In the genomic region with DNA sequence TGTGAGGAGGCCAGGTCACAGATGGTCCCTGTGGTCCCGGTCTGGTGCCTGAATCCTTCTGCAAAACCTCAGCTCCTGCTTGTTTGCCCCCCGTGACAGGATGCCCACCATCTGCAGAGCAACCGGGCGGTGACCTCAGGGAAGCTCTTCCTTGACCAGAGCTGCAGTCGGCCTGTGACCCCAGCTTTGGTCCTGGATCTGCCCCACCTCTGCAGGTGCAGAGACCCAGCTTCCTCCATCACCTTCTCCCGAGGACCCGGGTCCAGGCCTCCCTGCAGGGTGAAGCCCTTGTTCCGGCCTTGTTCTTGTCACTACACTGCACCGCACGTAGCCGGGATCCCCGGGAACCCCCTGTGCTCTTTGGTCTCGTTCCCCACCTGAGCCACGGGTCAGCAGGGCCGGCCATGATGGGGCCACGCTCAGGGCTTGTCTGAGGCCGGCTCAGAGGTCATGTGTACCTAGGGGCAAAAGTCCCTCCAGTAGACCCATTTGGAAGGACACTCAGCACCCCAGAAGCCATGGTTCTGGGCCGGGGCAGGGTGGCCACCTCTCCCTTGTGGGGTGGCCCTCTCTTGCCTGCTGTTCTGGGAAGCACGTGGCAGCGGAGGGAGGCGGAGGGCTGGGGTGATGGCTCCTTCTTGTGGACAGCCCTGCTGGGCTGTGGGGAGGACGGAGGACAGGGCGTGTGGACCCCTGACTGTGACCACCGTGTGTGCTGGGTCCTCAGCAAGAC, we compare ENCODE assay signal across 20 cellular contexts. TPM values are rescaled to one million over a fixed set of nuclear protein-coding genes. Genes with fewer than 3 reads are reported as not detected.
DNase-seq lines count a peak whose midpoint lies in the region; ATAC-seq, FAIRE-seq and TF ChIP-seq lines count a peak whose summit lies in the region.
"Had no signal": no experiment of that assay in that cellular context is flagged by ENCODE, and none has a peak within 500 bp of the region (broad histone marks: within the 10 kb centered on the region; RNA-seq: fewer than 3 reads in every experiment).

No MANE protein-coding gene starts in this region.

- H3K27me3 ChIP-seq in HL-60 (ENCODE audit: insufficient read depth, poor library complexity, severe bottlenecking): no peaks in the 10 kb centered on the region
- H3K27me3 ChIP-seq in astrocyte (ENCODE audit: insufficient read depth, low read length): peaks cover 43% of the 10 kb centered on the region
- peaks cover 0 to 46% (median 34%) of the 10 kb centered on the region in 7 donors for H3K27me3 ChIP-seq in spleen (replicated peaks in 1 of 7)

- 56 to 81% (median 65%) methylated on average over 18 to 24 of the region's 24 CpGs for WGBS in spleen, 5 donors

- H3K27ac ChIP-seq in HL-60 (replicated peaks): peak overlapping the region; percentile 100
- H3K27ac ChIP-seq in astrocyte (ENCODE audit: low read depth, low read length): no peak overlapping the region
- H3K27ac ChIP-seq in spleen: peak overlapping the region in 7 of 8 donors; percentile 91 to 99 (median 93)

- no peak overlapping the region for H3K9ac ChIP-seq in astrocyte (ENCODE audit: low read length)

- TF ChIP-seq CTCF in activated CD8-positive, alpha-beta T cell treated with anti-CD3 and anti-CD28 coated beads for 36 hours (IDR thresholded peaks at IDR 0.05): no peak
- TF ChIP-seq CTCF in HL-60 (IDR thresholded peaks at IDR 0.05; ENCODE audit: insufficient read depth, low read length) (no peak), astrocyte (IDR thresholded peaks at IDR 0.05; ENCODE audit: insufficient read depth, low read depth, low read length) (no peak), spleen (IDR thresholded peaks at IDR 0.05 in 8 of 11, conservative IDR thresholded peaks at IDR 0.05 in 3 of 11) (no peak), GM10248 (IDR thresholded peaks at IDR 0.05; ENCODE audit: control extremely low read depth, extremely low read depth, low read depth, missing control alignments) (no peak)

- H3K36me3 Mint-ChIP-seq in activated CD8-positive, alpha-beta T cell treated with anti-CD3 and anti-CD28 coated beads, Interleukin-2, amount 10 ng/mL, durations not matched to agents 7 days and 5 days (ENCODE audit: low read depth): peaks cover 13% of the 10 kb centered on the region
- H3K36me3 Mint-ChIP-seq in activated CD8-positive, alpha-beta T cell treated with anti-CD3 and anti-CD28 coated beads for 36 hours (ENCODE audit: low read depth): no peaks in the 10 kb centered on the region
- H3K36me3 Mint-ChIP-seq in astrocyte (ENCODE audit: low read depth, unreplicated experiment): peaks cover 4% of the 10 kb centered on the region

- H3K4me3 ChIP-seq in HL-60 (replicated peaks; ENCODE audit: insufficient read depth, low read length) (no peak overlapping the region), astrocyte (ENCODE audit: insufficient read depth, low read depth, low read length) (no peak overlapping the region), spleen (peak overlapping the region in 1 of 8 donors; percentile 85)

- H3K79me2 ChIP-seq in astrocyte (ENCODE audit: insufficient read depth, low read length): no peaks in the 10 kb centered on the region

- no peak for TF ChIP-seq POLR2A in spleen (IDR thresholded peaks at IDR 0.05)

- CTCF ChIA-PET in activated CD8-positive, alpha-beta T cell treated with anti-CD3 and anti-CD28 coated beads, Interleukin-2, amount 10 ng/mL, durations not matched to agents 7 days and 5 days (lab: Charles Lee): interaction anchor here (1.0 to 2.5 kb wide), 4 partner anchors 14 to 130 kb away, joined by 3 to 15 read pairs (median 4); a partner anchor contains a TSS
- CTCF ChIA-PET in activated CD8-positive, alpha-beta T cell treated with anti-CD3 and anti-CD28 coated beads for 36 hours (lab: Charles Lee): interaction anchor here (0.6 to 1.4 kb wide), 4 partner anchors 14 to 117 kb away, joined by 3 to 7 read pairs (median 4); no protein-coding TSS in a partner anchor
- CTCF ChIA-PET in GM10248 (lab: Yijun Ruan, JAX): interaction anchor here (1.0 to 4.3 kb wide), 7 partner anchors 14 to 323 kb away, joined by 3 to 28 read pairs (median 3); a partner anchor contains a TSS

- H2AFZ ChIP-seq in astrocyte (ENCODE audit: low read depth, low read length): no peak overlapping the region

- H3K9me3 ChIP-seq in astrocyte (ENCODE audit: insufficient read depth, low read depth, low read length) (no peaks in the 10 kb centered on the region), spleen (no peaks in the 10 kb centered on the region)

- intact Hi-C loops in activated CD8-positive, alpha-beta T cell treated with anti-CD3 and anti-CD28 coated beads for 36 hours (cut with micrococcal nuclease): no loop called here
- intact Hi-C loops in spleen (cut with DNase I; ENCODE audit: low total_unique reads): no loop called here

- peak overlapping the region; percentile 97 for H3K27ac Mint-ChIP-seq in activated CD8-positive, alpha-beta T cell treated with anti-CD3 and anti-CD28 coated beads, Interleukin-2, amount 10 ng/mL, durations not matched to agents 7 days and 5 days
- no peak overlapping the region for H3K27ac Mint-ChIP-seq in activated CD8-positive, alpha-beta T cell treated with anti-CD3 and anti-CD28 coated beads for 36 hours
- H3K27ac Mint-ChIP-seq in astrocyte (ENCODE audit: unreplicated experiment): peak overlapping the region; percentile 80
- H3K27ac Mint-ChIP-seq: nephron progenitor cell had no signal

- H3K4me2 ChIP-seq in astrocyte (ENCODE audit: low read length): no peak overlapping the region

- DNase-seq in activated CD8-positive, alpha-beta T cell treated with anti-CD3 and anti-CD28 coated beads, Interleukin-2, amount 10 ng/mL, durations not matched to agents 7 days and 5 days: no peak
- no peak for DNase-seq in activated CD8-positive, alpha-beta T cell treated with anti-CD3 and anti-CD28 coated beads for 36 hours
- no peak for DNase-seq in HL-60 (ENCODE audit: low read depth in 1 of 2, low spot score in 1 of 2)
- DNase-seq in astrocyte (ENCODE audit: low read depth): no peak
- DNase-seq in spleen: peak; percentile 84
- DNase-seq in superior temporal gyrus (ENCODE audit: extremely low spot score): no peak
- DNase-seq in GM10248 (ENCODE audit: extremely low spot score): no peak
- DNase-seq: activated CD8-positive, alpha-beta memory T cell treated with anti-CD3 and anti-CD28 coated beads, Interleukin-2, amount 50 U/mL, for 4 hours; C1 segment of cervical spinal cord; H7; hippocampal formation; left colon; nephron progenitor cell; RPMI8226; stimulated activated CD4-positive, alpha-beta T cell treated with anti-CD3 and anti-CD28 coated beads, Interleukin-4, amount 100 ng/mL, for 4 hours; stimulated activated naive CD4-positive, alpha-beta T cell treated with Interleukin-2 at 50 U/mL for 16 hours had no signal

- ATAC-seq in activated CD8-positive, alpha-beta T cell treated with anti-CD3 and anti-CD28 coated beads, Interleukin-2, amount 10 ng/mL, durations not matched to agents 7 days and 5 days: no peak
- ATAC-seq in activated CD8-positive, alpha-beta T cell treated with anti-CD3 and anti-CD28 coated beads for 36 hours: no peak
- ATAC-seq in GM21526 (IDR thresholded peaks at IDR 0.05; ENCODE audit: low FRiP score, unreplicated experiment): no peak
- ATAC-seq: left colon had no signal

- peaks cover 49% of the 10 kb centered on the region for H4K20me1 ChIP-seq in astrocyte (ENCODE audit: insufficient read depth, low read length)

- no peaks in the 10 kb centered on the region for H3K9me3 Mint-ChIP-seq in activated CD8-positive, alpha-beta T cell treated with anti-CD3 and anti-CD28 coated beads, Interleukin-2, amount 10 ng/mL, durations not matched to agents 7 days and 5 days (ENCODE audit: insufficient read depth)
- H3K9me3 Mint-ChIP-seq in activated CD8-positive, alpha-beta T cell treated with anti-CD3 and anti-CD28 coated beads for 36 hours: no peaks in the 10 kb centered on the region
- no peaks in the 10 kb centered on the region for H3K9me3 Mint-ChIP-seq in astrocyte (ENCODE audit: unreplicated experiment)
- H3K9me3 Mint-ChIP-seq: nephron progenitor cell had no signal

- H3K4me3 Mint-ChIP-seq in activated CD8-positive, alpha-beta T cell treated with anti-CD3 and anti-CD28 coated beads, Interleukin-2, amount 10 ng/mL, durations not matched to agents 7 days and 5 days: peak overlapping the region; percentile 26
- H3K4me3 Mint-ChIP-seq in activated CD8-positive, alpha-beta T cell treated with anti-CD3 and anti-CD28 coated beads for 36 hours: no peak overlapping the region
- no peak overlapping the region for H3K4me3 Mint-ChIP-seq in astrocyte (ENCODE audit: unreplicated experiment)

- H3K27me3 Mint-ChIP-seq in activated CD8-positive, alpha-beta T cell treated with anti-CD3 and anti-CD28 coated beads, Interleukin-2, amount 10 ng/mL, durations not matched to agents 7 days and 5 days (ENCODE audit: low read depth): peaks cover 5% of the 10 kb centered on the region
- peaks cover 13% of the 10 kb centered on the region for H3K27me3 Mint-ChIP-seq in activated CD8-positive, alpha-beta T cell treated with anti-CD3 and anti-CD28 coated beads for 36 hours
- H3K27me3 Mint-ChIP-seq in astrocyte (ENCODE audit: low read depth, unreplicated experiment): peaks cover 50% of the 10 kb centered on the region

- no peak for FAIRE-seq in astrocyte (lab: Jason Lieb, UNC)

- peaks cover 8% of the 10 kb centered on the region for H3K4me1 ChIP-seq in astrocyte (ENCODE audit: insufficient read depth, low read length)
- peaks cover 21 to 100% (median 60%) of the 10 kb centered on the region in 6 donors for H3K4me1 ChIP-seq in spleen

- POLR2A ChIA-PET in activated CD8-positive, alpha-beta T cell treated with anti-CD3 and anti-CD28 coated beads, Interleukin-2, amount 10 ng/mL, durations not matched to agents 7 days and 5 days (lab: Charles Lee): interaction anchor here (0.5 to 1.3 kb wide), 6 partner anchors 12 to 495 kb away, joined by 3 to 6 read pairs (median 3); a partner anchor contains a TSS
- POLR2A ChIA-PET in activated CD8-positive, alpha-beta T cell treated with anti-CD3 and anti-CD28 coated beads for 36 hours (lab: Charles Lee): interaction anchor here (1.0 to 1.7 kb wide), 5 partner anchors 11 to 40 kb away, joined by 3 to 4 read pairs (median 4); a partner anchor contains a TSS
- POLR2A ChIA-PET in GM10248 (lab: Yijun Ruan, JAX): interaction anchor here (0.6 to 1.6 kb wide), 8 partner anchors 8 to 188 kb away, joined by 3 to 10 read pairs (median 4); a partner anchor contains a TSS

- H3K36me3 ChIP-seq in astrocyte (ENCODE audit: insufficient read depth, low read length): no peaks in the 10 kb centered on the region
- H3K36me3 ChIP-seq in spleen: peaks cover 0 to 21% (median 3%) of the 10 kb centered on the region in 6 donors

- peaks cover 33% of the 10 kb centered on the region for H3K4me1 Mint-ChIP-seq in activated CD8-positive, alpha-beta T cell treated with anti-CD3 and anti-CD28 coated beads, Interleukin-2, amount 10 ng/mL, durations not matched to agents 7 days and 5 days (ENCODE audit: low read depth)
- peaks cover 10% of the 10 kb centered on the region for H3K4me1 Mint-ChIP-seq in activated CD8-positive, alpha-beta T cell treated with anti-CD3 and anti-CD28 coated beads for 36 hours (ENCODE audit: low read depth)
- H3K4me1 Mint-ChIP-seq in astrocyte (ENCODE audit: low read depth, unreplicated experiment): no peaks in the 10 kb centered on the region

RNA-seq across cellular contexts. Expression of a gene that starts 6.2 kb away (rescaled TPM):
- under 1 TPM; 0.16 to 0.34 TPM for total RNA-seq in activated CD8-positive, alpha-beta T cell treated with anti-CD3 and anti-CD28 coated beads, Interleukin-2, amount 10 ng/mL, durations not matched to agents 7 days and 5 days
- total RNA-seq in activated CD8-positive, alpha-beta T cell treated with anti-CD3 and anti-CD28 coated beads for 36 hours: not detected
- total RNA-seq in astrocyte (0.18 TPM in 1 of 2 replicates, not detected in the other), spleen (10 to 100 TPM in 2 of 7 donors, 1 to 10 TPM in 5; 5.7 to 17.4 (median 6.8) TPM)
- polyA plus RNA-seq in spleen: under 1 TPM; 0.30 to 0.93 (median 0.50) TPM
- total RNA-seq: fibroblast of lung, H7 had no signal
- polyA plus RNA-seq: fibroblast of lung had no signal

RNA-seq across cellular contexts. Expression of a gene that starts 19.8 kb away (rescaled TPM):
- under 1 TPM; 0.66 to 0.76 TPM for total RNA-seq in activated CD8-positive, alpha-beta T cell treated with anti-CD3 and anti-CD28 coated beads, Interleukin-2, amount 10 ng/mL, durations not matched to agents 7 days and 5 days
- under 1 TPM; 0.16 to 0.27 TPM for total RNA-seq in activated CD8-positive, alpha-beta T cell treated with anti-CD3 and anti-CD28 coated beads for 36 hours
- total RNA-seq in astrocyte (not detected in 2 replicates), spleen (1 to 10 TPM in 2 of 7 donors, under 1 TPM in 5; 0.26 to 2.6 (median 0.70) TPM)
- polyA plus RNA-seq in spleen: 1 to 10 TPM in 1 of 3 donors, under 1 TPM in 2; 0.43 to 1.2 (median 0.82) TPM
- total RNA-seq: aorta, fibroblast of lung, left colon, right cardiac atrium had no signal
- polyA plus RNA-seq: fibroblast of lung, right cardiac atrium had no signal

RNA-seq across cellular contexts. Expression of a gene that starts 32.0 kb away (rescaled TPM):
- not detected for total RNA-seq in activated CD8-positive, alpha-beta T cell treated with anti-CD3 and anti-CD28 coated beads, Interleukin-2, amount 10 ng/mL, durations not matched to agents 7 days and 5 days
- total RNA-seq in activated CD8-positive, alpha-beta T cell treated with anti-CD3 and anti-CD28 coated beads for 36 hours: 1 to 10 TPM; 1.0 TPM
- total RNA-seq in astrocyte (0.36 and 1.3 TPM in 2 replicates), spleen (1 to 10 TPM; 1.2 to 4.8 (median 3.4) TPM)
- polyA plus RNA-seq in spleen: 1 to 10 TPM; 1.2 to 3.0 (median 2.8) TPM
- total RNA-seq: fibroblast of lung, H7, right cardiac atrium had no signal
- polyA plus RNA-seq: fibroblast of lung had no signal

RNA-seq across cellular contexts. Expression of a gene that starts 39.1 kb away (rescaled TPM):
- 10 to 100 TPM; 10.3 to 12.1 TPM for total RNA-seq in activated CD8-positive, alpha-beta T cell treated with anti-CD3 and anti-CD28 coated beads, Interleukin-2, amount 10 ng/mL, durations not matched to agents 7 days and 5 days
- total RNA-seq in activated CD8-positive, alpha-beta T cell treated with anti-CD3 and anti-CD28 coated beads for 36 hours: 1 to 10 TPM; 4.5 to 6.1 TPM
- total RNA-seq in astrocyte: 3.5 and 4.6 TPM in 2 replicates
- total RNA-seq in spleen: 1 to 10 TPM in 4 of 7 donors, under 1 TPM in 3; 0.79 to 5.7 (median 2.1) TPM
- polyA plus RNA-seq in spleen: 1 to 10 TPM in 1 of 3 donors, under 1 TPM in 2; 0.20 to 1.2 (median 0.58) TPM

RNA-seq across cellular contexts. Expression of a gene that starts 40.2 kb away (rescaled TPM):
- total RNA-seq in activated CD8-positive, alpha-beta T cell treated with anti-CD3 and anti-CD28 coated beads, Interleukin-2, amount 10 ng/mL, durations not matched to agents 7 days and 5 days: 100 to 1,000 TPM; 144 to 146 TPM
- total RNA-seq in activated CD8-positive, alpha-beta T cell treated with anti-CD3 and anti-CD28 coated beads for 36 hours: 100 to 1,000 TPM; 154 to 162 TPM
- total RNA-seq in astrocyte (91.4 and 97.6 TPM in 2 replicates), spleen (100 to 1,000 TPM in 3 of 7 donors, 10 to 100 TPM in 4; 60.7 to 131 (median 82.8) TPM)
- polyA plus RNA-seq in spleen: 100 to 1,000 TPM; 435 to 524 (median 459) TPM
